In the genomic region with DNA sequence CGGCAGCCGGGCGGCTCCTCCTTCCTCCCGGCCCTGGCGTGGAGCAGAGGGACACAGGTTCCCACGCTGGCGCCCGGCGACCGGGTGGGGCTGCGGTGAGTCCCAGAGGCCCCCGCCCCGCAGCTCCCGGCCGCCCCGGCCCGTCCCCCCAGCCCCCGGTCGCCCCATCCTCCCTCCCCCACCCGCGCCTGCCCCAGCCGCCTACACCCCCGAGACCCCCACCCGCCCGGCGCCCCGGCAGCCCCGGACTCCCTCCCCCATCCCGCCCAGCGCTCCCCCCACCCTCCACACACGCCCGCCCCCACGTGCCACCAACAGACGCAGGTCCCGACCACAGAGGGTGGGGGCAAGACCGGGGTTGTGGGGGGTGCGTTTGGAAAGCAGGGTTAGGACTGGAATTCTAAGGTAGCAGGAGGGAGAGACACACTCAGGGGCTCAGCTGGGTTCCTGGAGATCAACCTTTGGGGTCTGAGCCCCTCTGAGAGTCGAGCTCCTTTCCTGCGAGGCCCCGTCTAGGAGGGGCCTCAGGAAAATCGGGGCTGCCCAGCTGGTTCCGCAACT, we compare ENCODE assay signal across 9 cellular contexts. TPM values are rescaled to one million over a fixed set of nuclear protein-coding genes. Genes with fewer than 3 reads are reported as not detected.
DNase-seq lines count a peak whose midpoint lies in the region; ATAC-seq and TF ChIP-seq lines count a peak whose summit lies in the region.
"Had no signal": no experiment of that assay in that cellular context is flagged by ENCODE, and none has a peak within 500 bp of the region (broad histone marks: within the 10 kb centered on the region; RNA-seq: fewer than 3 reads in every experiment).

No MANE protein-coding gene starts in this region.

- POLR2A ChIA-PET in CD4-positive, alpha-beta memory T cell (lab: Charles Lee; ENCODE audit: partially characterized antibody) = interaction anchor here (1.0 to 14.3 kb wide), 18 partner anchors 9 to 520 kb away, joined by 3 to 549 read pairs (median 26); a partner anchor contains a TSS

- H3K36me3 Mint-ChIP-seq in CD4-positive, alpha-beta memory T cell = peaks cover 4 to 28% of the 10 kb centered on the region in 2 donors
- H3K36me3 Mint-ChIP-seq in nephron progenitor cell (ENCODE audit: low read depth) = peaks cover 6% of the 10 kb centered on the region

- no peaks in the 10 kb centered on the region for H3K9me3 ChIP-seq in CD4-positive, alpha-beta memory T cell (ENCODE audit: control insufficient read depth in 1 of 2, low read length in 2 of 2)
- H3K9me3 ChIP-seq in MG63 = no peaks in the 10 kb centered on the region

- H3K27ac Mint-ChIP-seq in CD4-positive, alpha-beta memory T cell = peak overlapping the region; percentile 79 to 94 (median 89)
- no peak overlapping the region for H3K27ac Mint-ChIP-seq in nephron progenitor cell

- peaks cover 8% of the 10 kb centered on the region for H3K36me3 ChIP-seq in CD4-positive, alpha-beta memory T cell (ENCODE audit: insufficient read depth, low read length)
- no peaks in the 10 kb centered on the region for H3K36me3 ChIP-seq in MG63

- no peak overlapping the region for H3K4me3 ChIP-seq in CD4-positive, alpha-beta memory T cell (ENCODE audit: low read length in 2 of 2)
- peak overlapping the region; percentile 48; the same call in 1 of the 2 replicates for H3K4me3 ChIP-seq in MG63

- CTCF ChIA-PET in CD4-positive, alpha-beta memory T cell (lab: Charles Lee; ENCODE audit: partially characterized antibody) = interaction anchor here (0.8 to 3.1 kb wide), 4 partner anchors 27 to 159 kb away, joined by 3 to 12 read pairs (median 4); no protein-coding TSS in a partner anchor

- DNase-seq in CD4-positive, alpha-beta memory T cell = peak in 3 of 5 donors; percentile 51 to 66 (median 52)
- DNase-seq in MG63 = no peak
- peak; percentile 48 for DNase-seq in central memory CD4-positive, alpha-beta T cell
- no peak for DNase-seq in nephron progenitor cell
- no peak for DNase-seq in iPS-NIHi7 (ENCODE audit: extremely low spot score)
- no peak for DNase-seq in hippocampal formation (lab: John Stamatoyannopoulos, UW)

- TF ChIP-seq CTCF in nephron progenitor cell (IDR thresholded peaks at IDR 0.05) = no peak

- no peak for ATAC-seq in GM18520 (IDR thresholded peaks at IDR 0.05; ENCODE audit: unreplicated experiment)
- ATAC-seq in HG02885 (IDR thresholded peaks at IDR 0.05; ENCODE audit: poor library complexity, unreplicated experiment) = no peak

- H3K27me3 Mint-ChIP-seq in CD4-positive, alpha-beta memory T cell = no peaks in the 10 kb centered on the region
- peaks cover 9% of the 10 kb centered on the region for H3K27me3 Mint-ChIP-seq in nephron progenitor cell (ENCODE audit: low read depth, poor library complexity)

- intact Hi-C loops in CD4-positive, alpha-beta memory T cell (cut with micrococcal nuclease) = loop anchor here (2.0 to 5.0 kb wide), 2 partner anchors 20 to 52 kb away; a partner anchor contains a TSS

- no peaks in the 10 kb centered on the region for H3K27me3 ChIP-seq in CD4-positive, alpha-beta memory T cell (ENCODE audit: insufficient read depth, low read length)
- H3K27me3 ChIP-seq in MG63 = peaks cover 5% of the 10 kb centered on the region

- H3K9me3 Mint-ChIP-seq in CD4-positive, alpha-beta memory T cell = no peaks in the 10 kb centered on the region
- H3K9me3 Mint-ChIP-seq in nephron progenitor cell = no peaks in the 10 kb centered on the region

- H3K4me3 Mint-ChIP-seq in CD4-positive, alpha-beta memory T cell = peak overlapping the region; percentile 63 to 82 (median 76)
- H3K4me3 Mint-ChIP-seq in nephron progenitor cell = peak overlapping the region; percentile 79

- peaks cover 11 to 47% (median 28%) of the 10 kb centered on the region in 4 donors for H3K4me1 Mint-ChIP-seq in CD4-positive, alpha-beta memory T cell
- peaks cover 54% of the 10 kb centered on the region for H3K4me1 Mint-ChIP-seq in nephron progenitor cell

- peak overlapping the region; percentile 96 for H3K27ac ChIP-seq in CD4-positive, alpha-beta memory T cell (ENCODE audit: low read depth, low read length)

- peaks cover 33% of the 10 kb centered on the region for H3K4me1 ChIP-seq in CD4-positive, alpha-beta memory T cell (ENCODE audit: insufficient read depth, low read length)

RNA-seq across cellular contexts. Expression of a gene that starts 0.3 kb away (rescaled TPM):
- total RNA-seq in CD4-positive, alpha-beta memory T cell = 100 to 1,000 TPM; 304 TPM
- 1 to 10 TPM; 3.0 to 5.6 TPM for polyA plus RNA-seq in CD4-positive, alpha-beta memory T cell
- 1.9 and 6.2 TPM in 2 replicates for total RNA-seq in MG63 (2014; rRNA removed; shearing (Covaris generic); ENCODE audit: low replicate concordance)

RNA-seq across cellular contexts. Expression of a gene that starts 10.1 kb away (rescaled TPM):
- not detected for total RNA-seq in CD4-positive, alpha-beta memory T cell
- polyA plus RNA-seq in CD4-positive, alpha-beta memory T cell = not detected
- total RNA-seq in MG63 (2014; rRNA removed; shearing (Covaris generic); ENCODE audit: low replicate concordance) = not detected in 2 replicates
- polyA plus RNA-seq: keratinocyte had no signal

RNA-seq across cellular contexts. Expression of a gene that starts 11.0 kb away (rescaled TPM):
- total RNA-seq in CD4-positive, alpha-beta memory T cell = 10 to 100 TPM; 25.9 to 26.3 TPM
- 10 to 100 TPM in 1 of 2 donors, 1 to 10 TPM in 1; 1.4 to 10.8 TPM for polyA plus RNA-seq in CD4-positive, alpha-beta memory T cell
- total RNA-seq in MG63 (2014; rRNA removed; shearing (Covaris generic); ENCODE audit: low replicate concordance) = not detected in 2 replicates
- polyA plus RNA-seq: keratinocyte had no signal

RNA-seq across cellular contexts. Expression of a gene that starts 18.4 kb away (rescaled TPM):
- total RNA-seq in CD4-positive, alpha-beta memory T cell = 100 to 1,000 TPM; 202 to 203 TPM
- 1,000 to 10,000 TPM; 2,491 to 3,716 TPM for polyA plus RNA-seq in CD4-positive, alpha-beta memory T cell
- total RNA-seq in MG63 (2014; rRNA removed; shearing (Covaris generic); ENCODE audit: low replicate concordance) = 35.8 and 50.4 TPM in 2 replicates

RNA-seq across cellular contexts. Expression of a gene that starts 24.6 kb away (rescaled TPM):
- total RNA-seq in CD4-positive, alpha-beta memory T cell = 100 to 1,000 TPM; 119 to 121 TPM
- polyA plus RNA-seq in CD4-positive, alpha-beta memory T cell = 1,000 to 10,000 TPM; 2,073 to 2,173 TPM
- 26.5 and 62.6 TPM in 2 replicates for total RNA-seq in MG63 (2014; rRNA removed; shearing (Covaris generic); ENCODE audit: low replicate concordance)

Comparison
In these comparisons a context has a peak if more than half of its experiments do, and no peak if none do; other contexts are left out.
1. DNase-seq: peak in CD4-positive, alpha-beta memory T cell (3 of 5) and central memory CD4-positive, alpha-beta T cell (single experiment); none in MG63 (single experiment), nephron progenitor cell (single experiment), iPS-NIHi7 (single experiment) and hippocampal formation (0 of 2).
2. RNA of a gene that starts 0.3 kb away (total RNA-seq): 304 TPM in CD4-positive, alpha-beta memory T cell; 1.9 to 6.2 TPM in MG63; every median in the first group is over 10 times any median in the second.
3. RNA of a gene that starts 11.0 kb away (total RNA-seq): 25.9 to 26.3 TPM in CD4-positive, alpha-beta memory T cell; not detected in MG63; every median in the first group is over 10 times any median in the second.